Comparison of ENCODE assay signal across 22 cellular contexts in genomic region chr2:58155160-58155778, GRCh38.
A peak's percentile ranks its signal among the peaks of the same experiment; 100 is the strongest.
DNase-seq lines count a peak whose midpoint lies in the region; ATAC-seq and TF ChIP-seq lines count a peak whose summit lies in the region.
"Had no signal": no experiment of that assay in that cellular context is flagged by ENCODE, and none has a peak within 500 bp of the region (broad histone marks: within the 10 kb centered on the region; RNA-seq: fewer than 3 reads in every experiment).

No MANE protein-coding gene starts in this region.

- no peak overlapping the region for H3K27ac Mint-ChIP-seq in GM23338
- H3K27ac Mint-ChIP-seq: activated naive CD4-positive, alpha-beta T cell treated with anti-CD3 and anti-CD28 coated beads, Interleukin-2, amount 50 U/mL, for 24 hours; CD8-positive, alpha-beta memory T cell; HFFc6; stimulated activated naive CD8-positive, alpha-beta T cell treated with anti-CD3 and anti-CD28 coated beads, Interleukin-15, Interleukin-2, amounts not matched to agents 100 ng/mL and 50 ng/mL, for 24 hours had no signal

- peaks cover 12% of the 10 kb centered on the region; the same call in 2 of the 3 replicates for H3K36me3 Mint-ChIP-seq in GM23338 (ENCODE audit: low read depth)

- H3K4me2 ChIP-seq in GM23338: no peak overlapping the region

- H3K9me3 Mint-ChIP-seq in GM23338: no peaks in the 10 kb centered on the region
- H3K9me3 Mint-ChIP-seq: central memory CD8-positive, alpha-beta T cell; HFFc6; stimulated activated naive CD8-positive, alpha-beta T cell treated with anti-CD3 and anti-CD28 coated beads, Interleukin-15, Interleukin-2, amounts not matched to agents 100 ng/mL and 50 ng/mL, for 24 hours had no signal

- no peak for TF ChIP-seq CTCF in GM23338 (conservative IDR thresholded peaks at IDR 0.05; ENCODE audit: low read depth in 2 of 2)
- no peak for TF ChIP-seq CTCF in mucosa of descending colon (IDR thresholded peaks at IDR 0.05)
- no peak for TF ChIP-seq CTCF in Peyer's patch (IDR thresholded peaks at IDR 0.05)

- peaks cover 5% of the 10 kb centered on the region for H3K27me3 Mint-ChIP-seq in GM23338 (ENCODE audit: insufficient read depth, low read depth, poor library complexity)
- H3K27me3 Mint-ChIP-seq: activated naive CD4-positive, alpha-beta T cell treated with anti-CD3 and anti-CD28 coated beads, Interleukin-2, amount 50 U/mL, for 24 hours; CD8-positive, alpha-beta memory T cell; central memory CD8-positive, alpha-beta T cell; stimulated activated naive CD8-positive, alpha-beta T cell treated with anti-CD3 and anti-CD28 coated beads, Interleukin-15, Interleukin-2, amounts not matched to agents 100 ng/mL and 50 ng/mL, for 24 hours had no signal

- no peak overlapping the region for H3K4me3 Mint-ChIP-seq in GM23338
- H3K4me3 Mint-ChIP-seq: activated naive CD4-positive, alpha-beta T cell treated with anti-CD3 and anti-CD28 coated beads, Interleukin-2, amount 50 U/mL, for 24 hours; CD8-positive, alpha-beta memory T cell; central memory CD8-positive, alpha-beta T cell; HFFc6; stimulated activated naive CD8-positive, alpha-beta T cell treated with anti-CD3 and anti-CD28 coated beads, Interleukin-15, Interleukin-2, amounts not matched to agents 100 ng/mL and 50 ng/mL, for 24 hours had no signal

- H3K27me3 ChIP-seq in GM23338 (ENCODE audit: insufficient read depth): no peaks in the 10 kb centered on the region
- H3K27me3 ChIP-seq in Peyer's patch: no peaks in the 10 kb centered on the region
- H3K27me3 ChIP-seq: ascending aorta, dorsolateral prefrontal cortex, tibial nerve had no signal

- no peaks in the 10 kb centered on the region for H3F3A ChIP-seq in GM23338 (replicated peaks; ENCODE audit: low read depth)

- no peak overlapping the region for H2AFZ ChIP-seq in GM23338

- peaks cover 4% of the 10 kb centered on the region; the same call in 1 of the 3 replicates for H3K4me1 Mint-ChIP-seq in GM23338

- no peak overlapping the region for H3K4me3 ChIP-seq in GM23338
- no peak overlapping the region for H3K4me3 ChIP-seq in mucosa of descending colon
- no peak overlapping the region for H3K4me3 ChIP-seq in Peyer's patch
- H3K4me3 ChIP-seq: ascending aorta, dorsolateral prefrontal cortex, lung, psoas muscle, tibial nerve had no signal

- DNase-seq in GM23338 (ENCODE audit: low spot score) (peak; percentile 33), NCI-H187 (lab: John Stamatoyannopoulos, UW) (peak; percentile 9 to 45), SHP77 (lab: John Stamatoyannopoulos, UW) (peak; percentile 64 to 74), mucosa of descending colon (no peak), T1000 (lab: John Stamatoyannopoulos, UW) (no peak), Peyer's patch (no peak)
- DNase-seq: CD8-positive, alpha-beta memory T cell; dorsolateral prefrontal cortex; EL; HFFc6; MM.1S; NCI-H2107; psoas muscle; stimulated activated CD4-positive, alpha-beta T cell treated with anti-CD3 and anti-CD28 coated beads, Interleukin-2, amount 100 ng/mL, for 24 hours; T-helper 9 cell had no signal

- intact Hi-C loops in mucosa of descending colon (cut with DNase I, micrococcal nuclease): no loop called here

- H4K20me1 ChIP-seq in GM23338 (replicated peaks; ENCODE audit: insufficient read depth): no peaks in the 10 kb centered on the region

- H3K27ac ChIP-seq in GM23338 (ENCODE audit: low read depth): no peak overlapping the region
- no peak overlapping the region for H3K27ac ChIP-seq in Peyer's patch
- H3K27ac ChIP-seq: ascending aorta, dorsolateral prefrontal cortex, psoas muscle, tibial nerve had no signal

- TF ChIP-seq POLR2A in Peyer's patch (IDR thresholded peaks at IDR 0.05): no peak

- H3K4me1 ChIP-seq in GM23338 (ENCODE audit: insufficient read depth): no peaks in the 10 kb centered on the region
- H3K4me1 ChIP-seq in mucosa of descending colon (ENCODE audit: low read depth): no peaks in the 10 kb centered on the region
- H3K4me1 ChIP-seq in Peyer's patch: no peaks in the 10 kb centered on the region
- H3K4me1 ChIP-seq: ascending aorta, psoas muscle, tibial nerve had no signal

- H3K36me3 ChIP-seq in GM23338 (ENCODE audit: insufficient read depth): peaks cover 6% of the 10 kb centered on the region; the same call in 1 of the 2 replicates
- H3K36me3 ChIP-seq in mucosa of descending colon (ENCODE audit: low read depth): no peaks in the 10 kb centered on the region
- H3K36me3 ChIP-seq in Peyer's patch: peaks cover 0 to 23% (median 0%) of the 10 kb centered on the region in 3 donors

- no peaks in the 10 kb centered on the region for H3K9me2 ChIP-seq in GM23338 (ENCODE audit: insufficient read depth)

- peak; percentile 96 for ATAC-seq in GM23338
- peak; percentile 12 for ATAC-seq in mucosa of descending colon
- ATAC-seq in HG03139 (IDR thresholded peaks at IDR 0.05; ENCODE audit: unreplicated experiment): no peak
- ATAC-seq: psoas muscle had no signal

- H3K9me3 ChIP-seq in mucosa of descending colon (no peaks in the 10 kb centered on the region), Peyer's patch (no peaks in the 10 kb centered on the region)
- H3K9me3 ChIP-seq: ascending aorta, psoas muscle, tibial nerve had no signal

- no peaks in the 10 kb centered on the region for H3K79me2 ChIP-seq in GM23338 (replicated peaks; ENCODE audit: insufficient read depth)

TF ChIP-seq in GM23338, 12 proteins besides CTCF, POLR2A, EP300 and RAD21 (continues in another document):
- no peak for TF ChIP-seq EZH2phosphoT487 (IDR thresholded peaks at IDR 0.05; ENCODE audit: unreplicated experiment)
- TF ChIP-seq ZNF114 (CRISPR knock-in tag; IDR thresholded peaks at IDR 0.05): no peak
- no peak for TF ChIP-seq POLR2AphosphoS5 (IDR thresholded peaks at IDR 0.05; ENCODE audit: low read depth)
- TF ChIP-seq ZNF462 (CRISPR knock-in tag; IDR thresholded peaks at IDR 0.05): no peak
- no peak for TF ChIP-seq ZNF331 (CRISPR knock-in tag; IDR thresholded peaks at IDR 0.05; ENCODE audit: low read depth)
- no peak for TF ChIP-seq STAT1 (IDR thresholded peaks at IDR 0.05; ENCODE audit: unreplicated experiment)

Comparison
In these comparisons a context has a peak if more than half of its experiments do, and no peak if none do; other contexts are left out.
1. DNase-seq: peak in GM23338 (single experiment), NCI-H187 (2 of 2) and SHP77 (2 of 2); none in mucosa of descending colon (0 of 3), T1000 (single experiment) and Peyer's patch (0 of 3).